In the genomic region with DNA sequence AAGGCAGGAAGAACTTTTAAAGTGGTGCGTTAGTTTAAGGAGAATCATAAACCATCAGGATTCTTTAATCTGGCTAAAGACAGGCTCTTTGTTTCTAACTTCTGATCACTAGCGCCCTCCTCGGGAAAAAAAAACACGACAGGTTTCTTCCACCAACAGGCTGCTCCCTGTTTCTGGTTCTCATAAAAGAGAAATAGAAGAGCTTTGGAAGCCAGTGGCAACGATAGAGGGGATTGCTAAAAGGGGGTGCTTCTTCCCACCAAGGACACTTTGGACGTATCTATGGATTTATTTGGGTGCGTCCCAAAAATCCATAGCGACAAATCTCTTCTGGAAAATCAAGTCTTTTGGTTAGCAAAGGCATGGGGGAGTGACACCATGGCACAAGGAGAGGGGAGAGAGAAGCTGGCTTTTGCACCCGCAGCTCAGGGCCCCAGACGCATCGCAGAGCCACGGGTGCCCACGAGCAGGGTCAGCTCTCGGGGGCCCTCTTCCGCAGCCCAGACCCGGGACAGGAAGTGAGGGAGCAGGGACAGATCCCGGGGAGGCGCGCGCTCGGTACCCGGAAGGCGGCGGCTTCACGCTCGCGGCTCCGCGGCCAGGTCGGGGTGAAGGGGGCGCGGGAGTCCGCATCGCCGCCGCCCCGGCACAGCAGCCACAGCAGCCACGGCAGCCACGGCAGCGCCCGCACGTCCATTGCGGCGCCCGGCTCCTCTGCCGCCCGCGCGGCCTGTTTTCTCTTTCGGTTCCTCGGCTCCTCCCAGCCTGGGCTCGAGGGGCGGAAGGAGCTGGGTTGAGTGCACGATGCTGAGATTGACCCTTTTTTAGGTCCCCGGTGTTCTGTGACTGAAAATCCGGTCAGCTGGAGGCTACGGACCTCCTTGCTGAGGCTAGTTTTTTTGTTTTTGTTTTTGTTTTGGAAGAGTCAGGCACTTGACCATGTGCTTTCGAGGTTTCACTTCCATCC, we compare ENCODE assay signal across 8 cellular contexts. TPM values are rescaled to one million over a fixed set of nuclear protein-coding genes. Genes with fewer than 3 reads are reported as not detected.
DNase-seq lines count a peak whose midpoint lies in the region; ATAC-seq, FAIRE-seq and TF ChIP-seq lines count a peak whose summit lies in the region.

A gene with protein sequence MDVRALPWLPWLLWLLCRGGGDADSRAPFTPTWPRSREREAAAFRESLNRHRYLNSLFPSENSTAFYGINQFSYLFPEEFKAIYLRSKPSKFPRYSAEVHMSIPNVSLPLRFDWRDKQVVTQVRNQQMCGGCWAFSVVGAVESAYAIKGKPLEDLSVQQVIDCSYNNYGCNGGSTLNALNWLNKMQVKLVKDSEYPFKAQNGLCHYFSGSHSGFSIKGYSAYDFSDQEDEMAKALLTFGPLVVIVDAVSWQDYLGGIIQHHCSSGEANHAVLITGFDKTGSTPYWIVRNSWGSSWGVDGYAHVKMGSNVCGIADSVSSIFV (minus strand): TSS at position 716 of the 967 bp plus-strand sequence. CDS start 19 bp downstream, at position 697.

- H3K27ac ChIP-seq in KMS-11: peak within 1 kb of the TSS; percentile 99

- no peaks in the 10 kb centered on the region for H3K36me3 ChIP-seq in KMS-11 (ENCODE audit: insufficient read depth)

- no peaks in the 10 kb centered on the region for H3K79me2 ChIP-seq in KMS-11 (ENCODE audit: insufficient read depth, low read depth)

- peak within 1 kb of the TSS; percentile 72 for H3K4me2 ChIP-seq in KMS-11

- H3K27me3 ChIP-seq in KMS-11 (ENCODE audit: insufficient read depth, low read depth): no peaks in the 10 kb centered on the region

- H3K9ac ChIP-seq in KMS-11: peak within 1 kb of the TSS; percentile 99

- peak within 1 kb of the TSS; percentile 100 for H2AFZ ChIP-seq in KMS-11 (ENCODE audit: low read depth)

- H3K4me3 ChIP-seq in KMS-11 (IDR thresholded peaks at IDR 0.05; ENCODE audit: insufficient read depth, low read depth, low read length): no peak within 1 kb of the TSS

- FAIRE-seq in frontal cortex (lab: Jason Lieb, UNC): peak; percentile 70

- peaks cover 15% of the 10 kb centered on the region for H3K4me1 ChIP-seq in KMS-11 (ENCODE audit: low read depth, poor library complexity, severe bottlenecking)

- TF ChIP-seq CTCF in KMS-11 (conservative IDR thresholded peaks at IDR 0.05; ENCODE audit: low read depth, low read length): peak; percentile 93

- no peaks in the 10 kb centered on the region for H4K20me1 ChIP-seq in KMS-11 (ENCODE audit: insufficient read depth)

- peak; percentile 83 for DNase-seq in EH (ENCODE audit: low read depth)
- DNase-seq in SHP77 treated with DMSO at 0.1 percent for 48 hours (lab: John Stamatoyannopoulos, UW): peak; percentile 5
- peak; percentile 78 for DNase-seq in activated naive CD4-positive, alpha-beta T cell treated with Interleukin-2 at 50 U/mL for 16 hours
- DNase-seq in frontal cortex (ENCODE audit: low spot score in 2 of 2): peak; percentile 54 to 62
- DNase-seq in non-pigmented ciliary epithelial cell (ENCODE audit: low read depth): peak; percentile 74
- peak; percentile 95 for DNase-seq in superior temporal gyrus (ENCODE audit: extremely low spot score)

- ATAC-seq in GM21723 (IDR thresholded peaks at IDR 0.05; ENCODE audit: unreplicated experiment): peak; percentile 95

RNA-seq across cellular contexts. Expression of the gene that starts here (rescaled TPM):
- total RNA-seq in frontal cortex: 7.3 TPM

Comparison
In these comparisons a context has a peak if more than half of its experiments do, and no peak if none do; other contexts are left out.
1. DNase-seq: peak in every context shown above with its lines; median percentile 95 in superior temporal gyrus; 83 in EH; 78 in activated naive CD4-positive, alpha-beta T cell treated with Interleukin-2 at 50 U/mL for 16 hours; 74 in non-pigmented ciliary epithelial cell; 58 in frontal cortex; 5 in SHP77 treated with DMSO at 0.1 percent for 48 hours.